Comparison of ENCODE assay signal across 1 cellular context in genomic region chr1:2583871-2584341, GRCh38.
TF ChIP-seq lines count a peak whose summit lies in the region.

No MANE protein-coding gene starts in this region.

TF ChIP-seq in K562, 482 proteins besides CTCF, POLR2A, EP300 and RAD21:
- TF ChIP-seq ZKSCAN1 (IDR thresholded peaks at IDR 0.05; ENCODE audit: low read depth, low read length) (no peak), RREB1 (CRISPR knock-in tag; IDR thresholded peaks at IDR 0.05) (no peak), MAX (CRISPR knock-in tag; IDR thresholded peaks at IDR 0.05) (0 out of 2 replicates have a peak, but pooled peaks have one; percentile 33), FIP1L1 (IDR thresholded peaks at IDR 0.05; ENCODE audit: low read depth, low read length, poor library complexity, severe bottlenecking) (no peak), NFATC3 (IDR thresholded peaks at IDR 0.05) (no peak), CEBPG (CRISPR knock-in tag; IDR thresholded peaks at IDR 0.05) (no peak), CEBPG (tag; conservative IDR thresholded peaks at IDR 0.05 in 1 of 2, IDR thresholded peaks at IDR 0.05 in 1 of 2) (no peak), ZNF75A (CRISPR knock-in tag; IDR thresholded peaks at IDR 0.05) (no peak), SMAD2 (IDR thresholded peaks at IDR 0.05; ENCODE audit: low read depth, low read length) (no peak), ZNF23 (CRISPR knock-in tag; IDR thresholded peaks at IDR 0.05) (no peak), USF2 (CRISPR knock-in tag; IDR thresholded peaks at IDR 0.05) (peak; percentile 67), ZNF407 (IDR thresholded peaks at IDR 0.05; ENCODE audit: low read depth) (no peak), NUFIP1 (IDR thresholded peaks at IDR 0.05; ENCODE audit: partially characterized antibody) (no peak), PPARD (CRISPR knock-in tag; IDR thresholded peaks at IDR 0.05) (no peak), NFYB (IDR thresholded peaks at IDR 0.05; ENCODE audit: extremely low read depth, insufficient read length) (peak; percentile 45), ZKSCAN8 (CRISPR knock-in tag; IDR thresholded peaks at IDR 0.05) (no peak), RCOR1 (IDR thresholded peaks at IDR 0.05; ENCODE audit: borderline replicate concordance in 1 of 2, low read depth in 2 of 2, low read length in 2 of 2) (no peak), ZKSCAN3 (CRISPR knock-in tag; IDR thresholded peaks at IDR 0.05) (no peak), SPI1 (IDR thresholded peaks at IDR 0.05; ENCODE audit: borderline replicate concordance, low read depth, low read length) (peak; percentile 58; the same call in 1 of the 2 replicates), ZNF316 (IDR thresholded peaks at IDR 0.05) (no peak), ARNT (IDR thresholded peaks at IDR 0.05) (no peak), NCOA4 (IDR thresholded peaks at IDR 0.05; ENCODE audit: partially characterized antibody) (no peak), NCOA1 (IDR thresholded peaks at IDR 0.05; ENCODE audit: low read depth) (no peak), USF1 (CRISPR knock-in tag; IDR thresholded peaks at IDR 0.05) (peak; percentile 76), RAD51 (IDR thresholded peaks at IDR 0.05; ENCODE audit: borderline replicate concordance, low read depth) (peak; percentile 32; the same call in 1 of the 2 replicates), ZNF347 (CRISPR knock-in tag; IDR thresholded peaks at IDR 0.05; ENCODE audit: low read depth) (no peak), U2AF2 (optimal IDR thresholded peaks at IDR 0.05; ENCODE audit: low read depth, low read length) (no peak), NCOA6 (IDR thresholded peaks at IDR 0.05) (no peak)
